ENCODE assay signal across 8 cellular contexts in the genomic region with DNA sequence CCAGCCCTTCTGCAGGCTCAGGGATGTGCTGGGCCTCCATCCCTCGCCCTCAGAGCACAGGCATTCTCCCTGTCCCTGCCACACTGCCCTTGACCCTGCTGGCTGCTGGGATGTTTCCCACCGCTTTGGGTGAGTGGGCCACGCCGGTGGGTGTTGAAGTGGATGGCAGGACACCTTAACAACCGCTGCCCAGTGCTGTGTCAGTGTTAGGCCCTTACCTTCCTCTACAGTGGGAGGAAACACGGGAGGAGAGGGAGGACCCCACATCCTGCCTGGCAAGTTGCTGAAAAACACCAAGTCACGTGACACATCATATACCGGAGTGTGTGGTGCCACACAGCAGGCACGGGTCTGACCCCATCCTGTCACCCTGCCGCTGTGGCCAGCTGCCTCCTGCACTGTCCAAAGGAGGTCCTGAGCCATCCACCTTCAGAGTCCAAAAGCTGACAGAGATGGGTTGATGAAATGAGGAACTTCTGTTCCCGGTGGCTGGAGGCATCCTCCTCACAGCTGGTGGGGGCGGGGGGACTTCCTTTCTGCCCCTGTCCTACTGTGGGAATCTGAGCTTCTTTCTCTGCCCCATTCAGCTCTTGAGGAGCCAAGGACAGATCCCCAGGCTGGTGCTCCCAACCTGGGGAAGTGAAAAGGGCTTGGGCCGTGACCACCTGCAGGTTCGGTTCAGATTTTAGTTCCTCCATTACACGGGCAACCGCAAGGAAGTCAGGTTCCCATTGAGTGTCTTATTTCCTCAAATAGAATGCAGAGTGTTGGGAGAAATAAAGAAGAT. TPM values are rescaled to one million over a fixed set of nuclear protein-coding genes. Genes with fewer than 3 reads are reported as not detected.
A peak's percentile ranks its signal among the peaks of the same experiment; 100 is the strongest.
DNase-seq lines count a peak whose midpoint lies in the region; ATAC-seq and TF ChIP-seq lines count a peak whose summit lies in the region.

No MANE protein-coding gene starts in this region.

- H3K9me3 Mint-ChIP-seq in mesothelial cell of epicardium, result no peaks in the 10 kb centered on the region

- intact Hi-C loops in left cardiac atrium (cut with DNase I), result loop anchor here in 1 of 2 donors (10.0 kb wide), 1 partner anchor 106 kb away; no protein-coding TSS in a partner anchor

- DNase-seq in GF-D8 (lab: John Stamatoyannopoulos, UW) (peak; percentile 71), left cardiac atrium (peak; percentile 24), mesothelial cell of epicardium (ENCODE audit: low spot score in 2 of 2, unreplicated experiment in 2 of 2) (no peak)
- peak; percentile 43 for DNase-seq in activated CD4-positive, alpha-beta T cell treated with anti-CD3 and anti-CD28 coated beads, Interleukin-2, amount 50 U/mL, for 1 hour
- DNase-seq in stimulated activated naive CD4-positive, alpha-beta T cell (lab: John Stamatoyannopoulos, UW), result peak; percentile 51 to 76 (median 62)

- H3K36me3 Mint-ChIP-seq in mesothelial cell of epicardium, result no peaks in the 10 kb centered on the region

- peaks cover 12% of the 10 kb centered on the region for H3K4me1 Mint-ChIP-seq in mesothelial cell of epicardium

- no peak overlapping the region for H3K4me3 Mint-ChIP-seq in mesothelial cell of epicardium

- no peak overlapping the region for H3K27ac Mint-ChIP-seq in mesothelial cell of epicardium

- TF ChIP-seq CTCF in mesothelial cell of epicardium (IDR thresholded peaks at IDR 0.05; ENCODE audit: unreplicated experiment), result no peak

- peaks cover 14% of the 10 kb centered on the region for H3K27me3 Mint-ChIP-seq in mesothelial cell of epicardium (ENCODE audit: low read depth)

- no peak for TF ChIP-seq EP300 in Ishikawa (IDR thresholded peaks at IDR 0.05; ENCODE audit: borderline replicate concordance)

- no peak for TF ChIP-seq RAD21 in Ishikawa (IDR thresholded peaks at IDR 0.05; ENCODE audit: low read depth)

- ATAC-seq in left cardiac atrium (peak; percentile 20 to 41), HG02852 (IDR thresholded peaks at IDR 0.05; ENCODE audit: unreplicated experiment) (no peak), HG02981 (IDR thresholded peaks at IDR 0.05; ENCODE audit: unreplicated experiment) (no peak)

TF ChIP-seq in Ishikawa, 13 proteins besides CTCF, POLR2A, EP300 and RAD21:
- TF ChIP-seq, protein P1, sequence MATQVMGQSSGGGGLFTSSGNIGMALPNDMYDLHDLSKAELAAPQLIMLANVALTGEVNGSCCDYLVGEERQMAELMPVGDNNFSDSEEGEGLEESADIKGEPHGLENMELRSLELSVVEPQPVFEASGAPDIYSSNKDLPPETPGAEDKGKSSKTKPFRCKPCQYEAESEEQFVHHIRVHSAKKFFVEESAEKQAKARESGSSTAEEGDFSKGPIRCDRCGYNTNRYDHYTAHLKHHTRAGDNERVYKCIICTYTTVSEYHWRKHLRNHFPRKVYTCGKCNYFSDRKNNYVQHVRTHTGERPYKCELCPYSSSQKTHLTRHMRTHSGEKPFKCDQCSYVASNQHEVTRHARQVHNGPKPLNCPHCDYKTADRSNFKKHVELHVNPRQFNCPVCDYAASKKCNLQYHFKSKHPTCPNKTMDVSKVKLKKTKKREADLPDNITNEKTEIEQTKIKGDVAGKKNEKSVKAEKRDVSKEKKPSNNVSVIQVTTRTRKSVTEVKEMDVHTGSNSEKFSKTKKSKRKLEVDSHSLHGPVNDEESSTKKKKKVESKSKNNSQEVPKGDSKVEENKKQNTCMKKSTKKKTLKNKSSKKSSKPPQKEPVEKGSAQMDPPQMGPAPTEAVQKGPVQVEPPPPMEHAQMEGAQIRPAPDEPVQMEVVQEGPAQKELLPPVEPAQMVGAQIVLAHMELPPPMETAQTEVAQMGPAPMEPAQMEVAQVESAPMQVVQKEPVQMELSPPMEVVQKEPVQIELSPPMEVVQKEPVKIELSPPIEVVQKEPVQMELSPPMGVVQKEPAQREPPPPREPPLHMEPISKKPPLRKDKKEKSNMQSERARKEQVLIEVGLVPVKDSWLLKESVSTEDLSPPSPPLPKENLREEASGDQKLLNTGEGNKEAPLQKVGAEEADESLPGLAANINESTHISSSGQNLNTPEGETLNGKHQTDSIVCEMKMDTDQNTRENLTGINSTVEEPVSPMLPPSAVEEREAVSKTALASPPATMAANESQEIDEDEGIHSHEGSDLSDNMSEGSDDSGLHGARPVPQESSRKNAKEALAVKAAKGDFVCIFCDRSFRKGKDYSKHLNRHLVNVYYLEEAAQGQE (IDR thresholded peaks at IDR 0.05; ENCODE audit: low read depth), result no peak
- TF ChIP-seq TAF1 (IDR thresholded peaks at IDR 0.05; ENCODE audit: low read depth), result no peak
- TF ChIP-seq NFIC (IDR thresholded peaks at IDR 0.05), result no peak
- TF ChIP-seq, protein P2, sequence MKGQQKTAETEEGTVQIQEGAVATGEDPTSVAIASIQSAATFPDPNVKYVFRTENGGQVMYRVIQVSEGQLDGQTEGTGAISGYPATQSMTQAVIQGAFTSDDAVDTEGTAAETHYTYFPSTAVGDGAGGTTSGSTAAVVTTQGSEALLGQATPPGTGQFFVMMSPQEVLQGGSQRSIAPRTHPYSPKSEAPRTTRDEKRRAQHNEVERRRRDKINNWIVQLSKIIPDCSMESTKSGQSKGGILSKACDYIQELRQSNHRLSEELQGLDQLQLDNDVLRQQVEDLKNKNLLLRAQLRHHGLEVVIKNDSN (IDR thresholded peaks at IDR 0.05), result peak; percentile 59

RNA-seq across cellular contexts. Expression of a gene that starts 3.2 kb away (rescaled TPM):
- 10 to 100 TPM; 12.0 to 15.6 TPM for total RNA-seq in left cardiac atrium
- total RNA-seq in mesothelial cell of epicardium, result 0.63 to 0.97 TPM (median 0.86 TPM) in 3 replicates

RNA-seq across cellular contexts. Expression of a gene that starts 38.5 kb away (rescaled TPM):
- 10 to 100 TPM; 25.0 TPM for total RNA-seq in left cardiac atrium
- total RNA-seq in mesothelial cell of epicardium, result 42.9 to 45.7 TPM (median 43.5 TPM) in 3 replicates

RNA-seq across cellular contexts. Expression of a gene that starts 45.2 kb away (rescaled TPM):
- total RNA-seq in left cardiac atrium, result 10 to 100 TPM; 25.2 to 29.9 TPM
- total RNA-seq in mesothelial cell of epicardium, result 23.1 to 25.8 TPM (median 23.4 TPM) in 3 replicates

Comparison
In these comparisons a context has a peak if more than half of its experiments do, and no peak if none do; other contexts are left out.
1. DNase-seq: peak in GF-D8 (single experiment), activated CD4-positive, alpha-beta T cell treated with anti-CD3 and anti-CD28 coated beads, Interleukin-2, amount 50 U/mL, for 1 hour (single experiment), left cardiac atrium (single experiment) and stimulated activated naive CD4-positive, alpha-beta T cell (6 of 6); none in mesothelial cell of epicardium (0 of 2).
2. ATAC-seq: peak in left cardiac atrium (2 of 2); none in HG02852 (single experiment) and HG02981 (single experiment).